Comparison of ENCODE assay signal across 25 cellular contexts in the genomic region with DNA sequence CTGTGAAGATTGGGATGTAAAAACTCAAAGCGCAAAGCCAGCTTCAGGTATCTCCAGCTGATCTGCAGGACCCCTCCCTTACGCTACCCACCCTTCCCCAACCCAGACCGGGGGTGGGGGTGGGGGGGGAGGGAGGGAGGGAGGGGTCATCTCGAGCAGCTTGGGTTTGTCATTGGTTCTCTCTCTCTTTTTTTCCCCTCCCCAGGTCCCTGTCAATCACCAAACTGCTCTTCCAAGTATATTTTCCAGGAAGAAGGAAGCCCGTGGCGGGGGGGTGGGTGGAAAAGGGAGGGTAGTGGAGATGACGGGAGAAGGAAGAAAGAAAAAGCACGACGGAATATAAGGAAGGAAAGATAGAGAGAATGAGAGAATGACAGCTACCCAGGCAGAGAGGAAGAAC. TPM values are rescaled to one million over a fixed set of nuclear protein-coding genes. Genes with fewer than 3 reads are reported as not detected.
A peak's percentile ranks its signal among the peaks of the same experiment; 100 is the strongest.
DNase-seq lines count a peak whose midpoint lies in the region; ATAC-seq, FAIRE-seq and TF ChIP-seq lines count a peak whose summit lies in the region.
"Had no signal": no experiment of that assay in that cellular context is flagged by ENCODE, and none has a peak within 500 bp of the region (broad histone marks: within the 10 kb centered on the region; RNA-seq: fewer than 3 reads in every experiment).

No MANE protein-coding gene starts in this region.

- H3K27ac Mint-ChIP-seq in glutamatergic neuron (ENCODE audit: unreplicated experiment) (peak overlapping the region; percentile 68), nephron (peak overlapping the region in 2 of 3 experiments; percentile 36 to 73)
- H3K27ac Mint-ChIP-seq in CD8-positive, alpha-beta T cell = no peak overlapping the region
- H3K27ac Mint-ChIP-seq: natural killer cell treated with Interleukin-12 subunit alpha and Interleukin-12 subunit beta and Interleukin-15 and Interleukin-18, amount 100 ng/mL, for 72 hours had no signal

- no peaks in the 10 kb centered on the region for H3K36me3 Mint-ChIP-seq in glutamatergic neuron (ENCODE audit: unreplicated experiment)
- peaks cover 20% of the 10 kb centered on the region for H3K36me3 Mint-ChIP-seq in nephron (ENCODE audit: low read depth)
- H3K36me3 Mint-ChIP-seq in CD8-positive, alpha-beta T cell = no peaks in the 10 kb centered on the region
- H3K36me3 Mint-ChIP-seq: natural killer cell treated with Interleukin-12 subunit alpha and Interleukin-12 subunit beta and Interleukin-15 and Interleukin-18, amount 100 ng/mL, for 72 hours had no signal

- no peaks in the 10 kb centered on the region for H3K4me1 ChIP-seq in A549
- no peaks in the 10 kb centered on the region for H3K4me1 ChIP-seq in CD8-positive, alpha-beta T cell (ENCODE audit: insufficient read depth, low read length)
- H3K4me1 ChIP-seq: adrenal gland had no signal

- TF ChIP-seq POLR2A in A549 (IDR thresholded peaks at IDR 0.05; ENCODE audit: low read length) = no peak

- FAIRE-seq in A549 (lab: Jason Lieb, UNC) = no peak
- FAIRE-seq: G401.6, kidney had no signal

- H3K4me3 ChIP-seq in A549 = no peak overlapping the region
- H3K4me3 ChIP-seq in CD8-positive, alpha-beta T cell (ENCODE audit: low read depth, low read length) = no peak overlapping the region
- H3K4me3 ChIP-seq: adrenal gland, SK-N-MC, stomach had no signal

- H3K9me3 ChIP-seq in A549 = no peaks in the 10 kb centered on the region
- no peaks in the 10 kb centered on the region for H3K9me3 ChIP-seq in CD8-positive, alpha-beta T cell (ENCODE audit: low read length)
- H3K9me3 ChIP-seq: adrenal gland, stomach had no signal

- H3K4me3 Mint-ChIP-seq in glutamatergic neuron (ENCODE audit: unreplicated experiment) (peak overlapping the region; percentile 91), nephron (peak overlapping the region in 2 of 3 experiments; percentile 26 to 74)
- H3K4me3 Mint-ChIP-seq in CD8-positive, alpha-beta T cell = no peak overlapping the region
- H3K4me3 Mint-ChIP-seq: natural killer cell treated with Interleukin-12 subunit alpha and Interleukin-12 subunit beta and Interleukin-15 and Interleukin-18, amount 100 ng/mL, for 72 hours had no signal

- H3K27me3 Mint-ChIP-seq in glutamatergic neuron (ENCODE audit: unreplicated experiment) (peaks cover 7% of the 10 kb centered on the region), nephron (ENCODE audit: low read depth) (peaks cover 90% of the 10 kb centered on the region)
- H3K27me3 Mint-ChIP-seq in CD8-positive, alpha-beta T cell (ENCODE audit: low read depth) = peaks cover 40% of the 10 kb centered on the region

- TF ChIP-seq EP300 in A549 (IDR thresholded peaks at IDR 0.05) = no peak

- peaks cover 20% of the 10 kb centered on the region for H3K4me1 Mint-ChIP-seq in glutamatergic neuron (ENCODE audit: low read depth, unreplicated experiment)
- H3K4me1 Mint-ChIP-seq in nephron = peaks cover 15% of the 10 kb centered on the region
- no peaks in the 10 kb centered on the region for H3K4me1 Mint-ChIP-seq in CD8-positive, alpha-beta T cell (ENCODE audit: low read depth)

- 0 out of 3 replicates have a peak overlapping the region, but pooled peaks have one; percentile 4 for H3K4me2 ChIP-seq in A549

- H3K27ac ChIP-seq in A549 = no peak overlapping the region
- no peak overlapping the region for H3K27ac ChIP-seq in CD8-positive, alpha-beta T cell (ENCODE audit: low read depth, low read length)
- H3K27ac ChIP-seq: adrenal gland, C4-2B, SK-N-MC had no signal

- peaks cover 3% of the 10 kb centered on the region for H3K9me3 Mint-ChIP-seq in glutamatergic neuron (ENCODE audit: unreplicated experiment)
- no peaks in the 10 kb centered on the region for H3K9me3 Mint-ChIP-seq in nephron
- H3K9me3 Mint-ChIP-seq in CD8-positive, alpha-beta T cell = peaks cover 2% of the 10 kb centered on the region
- H3K9me3 Mint-ChIP-seq: natural killer cell treated with Interleukin-12 subunit alpha and Interleukin-12 subunit beta and Interleukin-15 and Interleukin-18, amount 100 ng/mL, for 72 hours had no signal

- DNase-seq in A549 (ENCODE audit: low read depth in 1 of 2, low spot score in 1 of 2) = no peak
- DNase-seq in HEK293T (ENCODE audit: extremely low spot score) = no peak
- DNase-seq in glutamatergic neuron = no peak
- DNase-seq in hypothalamus (lab: John Stamatoyannopoulos, UW) = no peak
- DNase-seq in activated CD8-positive, alpha-beta memory T cell treated with anti-CD3 and anti-CD28 coated beads for 24 hours = no peak
- no peak for DNase-seq in DMS153 treated with DMSO at 0.1 percent for 48 hours (lab: John Stamatoyannopoulos, UW; ENCODE audit: unreplicated experiment)
- DNase-seq in CD8-positive, alpha-beta T cell = no peak
- DNase-seq: activated CD4-positive, alpha-beta T cell treated with anti-CD3 and anti-CD28 coated beads, Interleukin-2, amount 50 U/mL, for 1 hour; activated gamma-delta T cell treated with Interleukin-2 at 50 U/mL for 16 hours; adrenal gland; cortex of kidney; head of caudate nucleus; Kasumi-1; kidney; NCI-H1048; NCI-H2029; NCI-H446; stimulated activated CD4-positive, alpha-beta T cell treated with anti-CD3 and anti-CD28 coated beads, Interleukin-4, amount 100 ng/mL, for 4 hours; stomach; T-helper 2 cell had no signal

- POLR2A ChIA-PET in A549 (lab: Yijun Ruan, JAX) = no interaction called here
- POLR2A ChIA-PET in HEK293T (lab: Yijun Ruan, JAX) = interaction anchor here (1.0 kb wide), 1 partner anchor 10 kb away, joined by 3 read pairs; no protein-coding TSS in a partner anchor
- POLR2A ChIA-PET in CD8-positive, alpha-beta T cell (lab: Charles Lee) = no interaction called here

- no peak for TF ChIP-seq RAD21 in A549 (conservative IDR thresholded peaks at IDR 0.05 in 1 of 2, IDR thresholded peaks at IDR 0.05 in 1 of 2)

- CTCF ChIA-PET in A549 (lab: Yijun Ruan, JAX) (no interaction called here), HEK293T (lab: Yijun Ruan, JAX) (no interaction called here)
- CTCF ChIA-PET in CD8-positive, alpha-beta T cell (lab: Charles Lee) = no interaction called here

- TF ChIP-seq CTCF in A549 (IDR thresholded peaks at IDR 0.05) (no peak), glutamatergic neuron (IDR thresholded peaks at IDR 0.05; ENCODE audit: partially characterized antibody, unreplicated experiment) (no peak), nephron (IDR thresholded peaks at IDR 0.05; ENCODE audit: unreplicated experiment in 3 of 3) (no peak)
- no peak for TF ChIP-seq CTCF in CD8-positive, alpha-beta T cell (IDR thresholded peaks at IDR 0.05)

- intact Hi-C loops in CD8-positive, alpha-beta T cell (cut with DNase I, micrococcal nuclease) = no loop called here

- WGBS in A549 (ENCODE audit: missing lambda C conversion rate) = 22% methylated on average over 6 of the region's 9 CpGs

- H3K27me3 ChIP-seq in CD8-positive, alpha-beta T cell (ENCODE audit: insufficient read depth, low read length) = no peaks in the 10 kb centered on the region

- H3K36me3 ChIP-seq in CD8-positive, alpha-beta T cell (ENCODE audit: insufficient read depth, low read length) = no peaks in the 10 kb centered on the region
- H3K36me3 ChIP-seq: adrenal gland, stomach had no signal

- no peak for ATAC-seq in A549
- ATAC-seq in CD8-positive, alpha-beta T cell = no peak
- ATAC-seq: natural killer cell treated with Interleukin-12 subunit alpha and Interleukin-12 subunit beta and Interleukin-15 and Interleukin-18, amount 100 ng/mL, for 72 hours had no signal

TF ChIP-seq in A549, 52 proteins besides CTCF, POLR2A, EP300 and RAD21 (continues in another document):
- TF ChIP-seq SREBF2 (IDR thresholded peaks at IDR 0.05) (no peak), NPAS2 (CRISPR knock-in tag; IDR thresholded peaks at IDR 0.05; ENCODE audit: borderline replicate concordance) (no peak), GATA3 (IDR thresholded peaks at IDR 0.05; ENCODE audit: borderline replicate concordance) (no peak), EHF (CRISPR knock-in tag; IDR thresholded peaks at IDR 0.05) (no peak), HOXB5 (CRISPR knock-in tag; IDR thresholded peaks at IDR 0.05) (no peak), NFE2L2 (conservative IDR thresholded peaks at IDR 0.05; ENCODE audit: low read length) (no peak), MYC (IDR thresholded peaks at IDR 0.05; ENCODE audit: borderline replicate concordance, low read length) (no peak), RFX5 (IDR thresholded peaks at IDR 0.05) (no peak), ZC3H11A (IDR thresholded peaks at IDR 0.05) (no peak)
- TF ChIP-seq, protein P1, sequence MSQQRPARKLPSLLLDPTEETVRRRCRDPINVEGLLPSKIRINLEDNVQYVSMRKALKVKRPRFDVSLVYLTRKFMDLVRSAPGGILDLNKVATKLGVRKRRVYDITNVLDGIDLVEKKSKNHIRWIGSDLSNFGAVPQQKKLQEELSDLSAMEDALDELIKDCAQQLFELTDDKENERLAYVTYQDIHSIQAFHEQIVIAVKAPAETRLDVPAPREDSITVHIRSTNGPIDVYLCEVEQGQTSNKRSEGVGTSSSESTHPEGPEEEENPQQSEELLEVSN (IDR thresholded peaks at IDR 0.05; ENCODE audit: borderline replicate concordance, low read depth) = no peak

TF ChIP-seq in HEK293T, 16 proteins besides CTCF, POLR2A, EP300 and RAD21:
- TF ChIP-seq FOXK2 (IDR thresholded peaks at IDR 0.05) (no peak), ARNT (IDR thresholded peaks at IDR 0.05) (no peak), CTBP1 (IDR thresholded peaks at IDR 0.05; ENCODE audit: borderline replicate concordance) (no peak)
- TF ChIP-seq, protein P2, sequence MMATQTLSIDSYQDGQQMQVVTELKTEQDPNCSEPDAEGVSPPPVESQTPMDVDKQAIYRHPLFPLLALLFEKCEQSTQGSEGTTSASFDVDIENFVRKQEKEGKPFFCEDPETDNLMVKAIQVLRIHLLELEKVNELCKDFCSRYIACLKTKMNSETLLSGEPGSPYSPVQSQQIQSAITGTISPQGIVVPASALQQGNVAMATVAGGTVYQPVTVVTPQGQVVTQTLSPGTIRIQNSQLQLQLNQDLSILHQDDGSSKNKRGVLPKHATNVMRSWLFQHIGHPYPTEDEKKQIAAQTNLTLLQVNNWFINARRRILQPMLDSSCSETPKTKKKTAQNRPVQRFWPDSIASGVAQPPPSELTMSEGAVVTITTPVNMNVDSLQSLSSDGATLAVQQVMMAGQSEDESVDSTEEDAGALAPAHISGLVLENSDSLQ (IDR thresholded peaks at IDR 0.05) = peak; percentile 60

RNA-seq across cellular contexts. Expression of gene SALL1, which starts 17.9 kb away (rescaled TPM):
- 0.28 and 0.37 TPM in 2 replicates for polyA plus RNA-seq in A549 (2011; rRNA removed)
- polyA plus RNA-seq in A549 (2012; cell fraction: cytosol; rRNA removed) = 0.34 and 0.36 TPM in 2 replicates
- polyA plus RNA-seq in A549 (2012; cell fraction: nucleus; rRNA removed) = 0.28 and 0.42 TPM in 2 replicates
- 0.04 to 0.21 TPM (median 0.13 TPM) in 3 replicates for polyA plus RNA-seq in A549 (2017; fragmentation: RNase III; extraction: RNeasy Plus Mini Kit Qiagen cat#74134 plus additional on column Dnase treatment)
- polyA minus RNA-seq in A549 (2011; rRNA and poly(A)+ RNA removed) = 0.78 and 0.79 TPM in 2 replicates
- total RNA-seq in glutamatergic neuron (ENCODE audit: unreplicated experiment) = 35.7 TPM
- total RNA-seq in CD8-positive, alpha-beta T cell = not detected

Comparison
In these comparisons a context has a peak if more than half of its experiments do, and no peak if none do; other contexts are left out.
1. RNA of gene SALL1, which starts 17.9 kb away (total RNA-seq): 35.7 TPM in glutamatergic neuron (single experiment); not detected in CD8-positive, alpha-beta T cell; every median in the first group is over 10 times any median in the second.